Comparison of ENCODE assay signal across 3 cellular contexts in genomic region chr17:64721556-64721955, GRCh38.
TF ChIP-seq lines count a peak whose summit lies in the region.
"Not testable (repeated sequence)": the region's sequence is repeated elsewhere in the genome, so short reads cannot be mapped to it uniquely, and the experiment has no call there.

No MANE protein-coding gene starts in this region.

TF ChIP-seq in A549, 52 proteins besides CTCF, POLR2A, EP300 and RAD21:
- peak; percentile 32 for TF ChIP-seq MAFK (IDR thresholded peaks at IDR 0.05; ENCODE audit: partially characterized antibody)
TF ChIP-seq in A549: peak in this region for 1; not testable (repeated sequence) for 51.

TF ChIP-seq in HEK293, 187 proteins besides CTCF, POLR2A, EP300 and RAD21:
- TF ChIP-seq ZBTB17 (tag by site-specific recombination; IDR thresholded peaks at IDR 0.05) = 0 out of 2 replicates have a peak, but pooled peaks have one; percentile 30
TF ChIP-seq in HEK293: peak in this region for 1; not testable (repeated sequence) for 186.

TF ChIP-seq in HepG2, 621 proteins besides CTCF, POLR2A, EP300 and RAD21:
- 0 out of 2 replicates have a peak, but pooled peaks have one; percentile 9 for TF ChIP-seq FOXP1 (IDR thresholded peaks at IDR 0.05)
- TF ChIP-seq FOXP1 (CRISPR knock-in tag; IDR thresholded peaks at IDR 0.05) = not testable (repeated sequence)
